Comparison of ENCODE assay signal across 30 cellular contexts in the genomic region with DNA sequence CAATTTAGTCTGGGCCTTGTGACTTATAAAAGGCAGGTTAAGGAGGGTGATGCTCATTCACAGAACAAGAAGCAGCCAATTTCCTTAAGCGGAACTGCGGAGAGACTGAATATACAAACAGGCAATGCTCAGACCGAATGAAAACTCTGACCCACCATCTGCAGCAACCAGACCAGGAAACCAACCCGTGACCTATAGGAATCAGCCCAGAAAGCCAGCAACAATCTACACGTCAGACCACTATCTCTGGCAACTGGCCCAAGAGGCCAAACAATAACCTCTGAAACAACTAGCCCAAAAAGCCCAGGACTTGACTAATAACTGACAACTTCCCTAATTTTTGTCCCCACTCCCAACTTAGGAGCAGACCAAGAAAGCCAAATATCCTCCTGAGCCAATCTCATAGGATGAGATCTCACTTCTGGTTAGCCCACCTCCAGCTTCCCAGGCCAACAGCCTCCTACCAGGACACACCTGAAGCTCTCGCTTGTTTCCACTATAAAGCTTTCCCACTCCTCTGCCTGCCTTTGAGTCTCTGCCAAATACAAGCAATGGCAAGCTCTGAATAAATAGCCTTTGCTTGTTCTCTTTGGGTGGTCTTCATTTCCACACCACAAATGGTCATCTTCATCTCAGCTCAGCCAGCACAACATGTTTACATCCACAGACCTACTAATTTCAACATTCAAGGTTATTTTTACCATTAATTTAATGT.
"Had no signal": no experiment of that assay in that cellular context is flagged by ENCODE, and none has a peak within 500 bp of the region (broad histone marks: within the 10 kb centered on the region; RNA-seq: fewer than 3 reads in every experiment).

No MANE protein-coding gene starts in this region.

- H3K36me3 ChIP-seq: WERI-Rb-1 had no signal

- H3K36me3 Mint-ChIP-seq: activated naive CD8-positive, alpha-beta T cell treated with anti-CD3 and anti-CD28 coated beads for 36 hours had no signal

- H3K4me3 Mint-ChIP-seq: activated CD4-positive, alpha-beta T cell treated with anti-CD3 and anti-CD28 coated beads, Interleukin-2, amount 10 ng/mL, durations not matched to agents 24 days and 14 days; activated CD8-positive, alpha-beta T cell treated with anti-CD3 and anti-CD28 coated beads for 36 hours; activated naive CD8-positive, alpha-beta T cell treated with anti-CD3 and anti-CD28 coated beads for 36 hours; activated T-cell treated with anti-CD3 and anti-CD28 coated beads, Interleukin-2, amount 50 U/mL, for 72 hours; activated T-helper 17 cell treated with anti-CD3 and anti-CD28 coated beads, Interleukin-2, amount 50 U/mL, for 72 hours had no signal

- DNase-seq: activated CD4-positive, alpha-beta T cell treated with anti-CD3 and anti-CD28 coated beads, Interleukin-2, amount 10 ng/mL, durations not matched to agents 24 days and 14 days; activated CD4-positive, alpha-beta T cell treated with anti-CD3 and anti-CD28 coated beads, Interleukin-2, amount 50 U/mL, for 4 hours; activated CD4-positive, CD25-positive, alpha-beta regulatory T cell; activated CD8-positive, alpha-beta T cell treated with anti-CD3 and anti-CD28 coated beads for 36 hours; activated effector memory CD4-positive, alpha-beta T cell treated with anti-CD3 and anti-CD28 coated beads, Interleukin-2, amount 50 U/mL, for 16 hours; activated naive CD4-positive, alpha-beta T cell; activated naive CD4-positive, alpha-beta T cell treated with anti-CD3 and anti-CD28 coated beads, Interleukin-2, amount 50 U/mL, for 16 hours; activated naive CD8-positive, alpha-beta T cell treated with anti-CD3 and anti-CD28 coated beads for 36 hours; activated T-cell treated with anti-CD3 and anti-CD28 coated beads, Interleukin-2, amount 50 U/mL, for 1 hour; activated T-cell treated with anti-CD3 and anti-CD28 coated beads, Interleukin-2, amount 50 U/mL, for 72 hours; amniotic stem cell; aorta; NCI-H1105 treated with DMSO at 0.1 percent for 48 hours; NCI-H1436; NCI-H1694; NCI-H1930; NCI-H2081 treated with DMSO at 0.1 percent for 48 hours; NCI-H226; NCI-H446 treated with DMSO at 0.1 percent for 48 hours; NCI-H524; NCI-H748 treated with DMSO at 0.1 percent for 48 hours; PC-3; SIG-M5; T1000; WERI-Rb-1 had no signal

- ATAC-seq: activated CD8-positive, alpha-beta T cell treated with anti-CD3 and anti-CD28 coated beads for 36 hours; activated T-cell treated with anti-CD3 and anti-CD28 coated beads, Interleukin-2, amount 50 U/mL, for 72 hours; activated T-helper 17 cell treated with anti-CD3 and anti-CD28 coated beads, Interleukin-2, amount 50 U/mL, for 72 hours; K562; PC-3; Right ventricle myocardium inferior had no signal

- H3K27ac Mint-ChIP-seq: activated CD4-positive, alpha-beta T cell treated with anti-CD3 and anti-CD28 coated beads, Interleukin-2, amount 10 ng/mL, durations not matched to agents 24 days and 14 days; activated CD8-positive, alpha-beta T cell treated with anti-CD3 and anti-CD28 coated beads for 36 hours; activated naive CD8-positive, alpha-beta T cell treated with anti-CD3 and anti-CD28 coated beads for 36 hours; activated T-cell treated with anti-CD3 and anti-CD28 coated beads, Interleukin-2, amount 50 U/mL, for 72 hours; activated T-helper 17 cell treated with anti-CD3 and anti-CD28 coated beads, Interleukin-2, amount 50 U/mL, for 72 hours had no signal

- FAIRE-seq: K562, RCC 7860 had no signal

- H3K9me3 Mint-ChIP-seq: activated CD8-positive, alpha-beta T cell treated with anti-CD3 and anti-CD28 coated beads for 36 hours; activated T-helper 17 cell treated with anti-CD3 and anti-CD28 coated beads, Interleukin-2, amount 50 U/mL, for 72 hours had no signal

- H3K4me3 ChIP-seq: K562, SK-N-MC had no signal

- H3K4me1 Mint-ChIP-seq: activated naive CD8-positive, alpha-beta T cell treated with anti-CD3 and anti-CD28 coated beads for 36 hours; activated T-helper 17 cell treated with anti-CD3 and anti-CD28 coated beads, Interleukin-2, amount 50 U/mL, for 72 hours had no signal
